37 cellular contexts compared by ENCODE assay signal in the genomic region with DNA sequence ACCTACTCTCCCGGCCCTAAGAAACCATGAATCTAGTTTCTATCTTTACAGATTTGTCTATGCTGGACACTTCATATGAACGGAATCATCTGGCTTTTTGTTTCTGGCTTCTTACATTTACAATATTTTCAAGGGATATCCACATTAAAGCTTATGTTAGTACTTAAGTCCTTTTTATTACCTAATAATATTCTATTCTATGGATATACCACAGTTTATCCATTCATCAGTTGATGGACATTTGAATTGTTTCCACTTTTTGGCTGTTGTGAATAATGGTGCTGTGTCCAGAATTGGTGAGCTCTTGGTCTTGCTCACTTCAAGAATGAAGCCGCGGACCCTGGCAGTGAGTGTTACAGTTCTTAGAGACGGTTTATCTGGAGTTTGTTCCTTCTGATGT.
"Had no signal": no experiment of that assay in that cellular context is flagged by ENCODE, and none has a peak within 500 bp of the region (broad histone marks: within the 10 kb centered on the region; RNA-seq: fewer than 3 reads in every experiment).

No MANE protein-coding gene starts in this region.

- H3K4me3 ChIP-seq: adrenal gland, ascending aorta, body of pancreas, breast epithelium, cardiac muscle cell had no signal

- H3K27ac ChIP-seq: adrenal gland, ascending aorta, body of pancreas, brain microvascular endothelial cell, breast epithelium, cardiac muscle cell had no signal

- H3K36me3 Mint-ChIP-seq: activated naive CD4-positive, alpha-beta T cell treated with anti-CD3 and anti-CD28 coated beads, Interleukin-2, amount 10 ng/mL, durations not matched to agents 7 days and 5 days; activated naive CD8-positive, alpha-beta T cell; activated naive CD8-positive, alpha-beta T cell treated with anti-CD3 and anti-CD28 coated beads, Interleukin-2, amount 10 ng/mL, durations not matched to agents 7 days and 5 days had no signal

- H3K36me3 ChIP-seq: adrenal gland, ascending aorta, breast epithelium, cardiac muscle cell had no signal

- H3K9me3 Mint-ChIP-seq: activated naive CD4-positive, alpha-beta T cell treated with anti-CD3 and anti-CD28 coated beads for 36 hours; activated naive CD4-positive, alpha-beta T cell treated with anti-CD3 and anti-CD28 coated beads, Interleukin-2, amount 50 U/mL, for 24 hours; activated naive CD4-positive, alpha-beta T cell treated with anti-CD3 and anti-CD28 coated beads, Interleukin-2, amount 50 U/mL, for 72 hours; activated naive CD8-positive, alpha-beta T cell treated with anti-CD3 and anti-CD28 coated beads for 36 hours; activated T-helper 1 cell treated with anti-CD3 and anti-CD28 coated beads, Interleukin-12 subunit alpha, Interleukin-12 subunit beta, Interleukin-2, Interleukin-4 antibody, amounts not matched to agents 30 ng/mL and 10 ng/mL and 1 ng/mL, durations not matched to agents 14 hours and 24 hours and 36 hours; activated T-helper 2 cell treated with anti-CD3 and anti-CD28 coated beads, Interferon-gamma antibody, Interleukin-2, Interleukin-4, amounts not matched to agents 10 μg/mL and 5 μg/mL and 100 μg/mL, durations not matched to agents 14 hours and 24 hours and 36 hours; central memory CD8-positive, alpha-beta T cell had no signal

- H3K27me3 ChIP-seq: adrenal gland, ascending aorta, body of pancreas, brain microvascular endothelial cell, breast epithelium, cardiac muscle cell had no signal

- H3K27me3 Mint-ChIP-seq: activated naive CD4-positive, alpha-beta T cell treated with anti-CD3 and anti-CD28 coated beads, Interleukin-2, amount 50 U/mL, for 24 hours; activated naive CD8-positive, alpha-beta T cell; activated naive CD8-positive, alpha-beta T cell treated with anti-CD3 and anti-CD28 coated beads for 36 hours; activated naive CD8-positive, alpha-beta T cell treated with anti-CD3 and anti-CD28 coated beads, Interleukin-2, amount 50 U/mL, for 24 hours; activated T-cell treated with anti-CD3 and anti-CD28 coated beads, Interleukin-2, amount 50 U/mL, for 24 hours; central memory CD8-positive, alpha-beta T cell had no signal

- H3K4me3 Mint-ChIP-seq: activated naive CD4-positive, alpha-beta T cell treated with anti-CD3 and anti-CD28 coated beads for 36 hours; activated naive CD4-positive, alpha-beta T cell treated with anti-CD3 and anti-CD28 coated beads, Interleukin-2, amount 10 ng/mL, durations not matched to agents 7 days and 5 days; activated naive CD4-positive, alpha-beta T cell treated with anti-CD3 and anti-CD28 coated beads, Interleukin-2, amount 50 U/mL, for 24 hours; activated naive CD8-positive, alpha-beta T cell; activated naive CD8-positive, alpha-beta T cell treated with anti-CD3 and anti-CD28 coated beads for 36 hours; activated naive CD8-positive, alpha-beta T cell treated with anti-CD3 and anti-CD28 coated beads, Interleukin-2, amount 10 ng/mL, durations not matched to agents 7 days and 5 days; activated naive CD8-positive, alpha-beta T cell treated with anti-CD3 and anti-CD28 coated beads, Interleukin-2, amount 50 U/mL, for 24 hours; activated T-cell treated with anti-CD3 and anti-CD28 coated beads, Interleukin-2, amount 50 U/mL, for 24 hours; activated T-cell treated with anti-CD3 and anti-CD28 coated beads, Interleukin-2, amount 50 U/mL, for 4 hours; activated T-cell treated with anti-CD3 and anti-CD28 coated beads, Interleukin-2, amount 50 U/mL, for 72 hours; activated T-helper 1 cell treated with anti-CD3 and anti-CD28 coated beads, Interleukin-12 subunit alpha, Interleukin-12 subunit beta, Interleukin-2, Interleukin-4 antibody, amounts not matched to agents 30 ng/mL and 10 ng/mL and 1 ng/mL, durations not matched to agents 14 hours and 24 hours and 36 hours; brain; central memory CD8-positive, alpha-beta T cell had no signal

- H3K4me1 ChIP-seq: ascending aorta, body of pancreas, breast epithelium had no signal

- ATAC-seq: activated naive CD4-positive, alpha-beta T cell treated with anti-CD3 and anti-CD28 coated beads, Interleukin-2, amount 50 U/mL, for 72 hours; activated naive CD8-positive, alpha-beta T cell treated with anti-CD3 and anti-CD28 coated beads, Interleukin-2, amount 50 U/mL, for 24 hours; activated T-cell treated with anti-CD3 and anti-CD28 coated beads, Interleukin-2, amount 50 U/mL, for 4 hours; activated T-cell treated with anti-CD3 and anti-CD28 coated beads, Interleukin-2, amount 50 U/mL, for 72 hours; body of pancreas had no signal

- H3K27ac Mint-ChIP-seq: activated naive CD4-positive, alpha-beta T cell treated with anti-CD3 and anti-CD28 coated beads for 36 hours; activated naive CD4-positive, alpha-beta T cell treated with anti-CD3 and anti-CD28 coated beads, Interleukin-2, amount 10 ng/mL, durations not matched to agents 7 days and 5 days; activated naive CD4-positive, alpha-beta T cell treated with anti-CD3 and anti-CD28 coated beads, Interleukin-2, amount 50 U/mL, for 24 hours; activated naive CD4-positive, alpha-beta T cell treated with anti-CD3 and anti-CD28 coated beads, Interleukin-2, amount 50 U/mL, for 72 hours; activated naive CD8-positive, alpha-beta T cell; activated naive CD8-positive, alpha-beta T cell treated with anti-CD3 and anti-CD28 coated beads for 36 hours; activated naive CD8-positive, alpha-beta T cell treated with anti-CD3 and anti-CD28 coated beads, Interleukin-2, amount 10 ng/mL, durations not matched to agents 7 days and 5 days; activated naive CD8-positive, alpha-beta T cell treated with anti-CD3 and anti-CD28 coated beads, Interleukin-2, amount 50 U/mL, for 24 hours; activated T-cell treated with anti-CD3 and anti-CD28 coated beads, Interleukin-2, amount 50 U/mL, for 24 hours; activated T-cell treated with anti-CD3 and anti-CD28 coated beads, Interleukin-2, amount 50 U/mL, for 72 hours; activated T-helper 1 cell treated with anti-CD3 and anti-CD28 coated beads, Interleukin-12 subunit alpha, Interleukin-12 subunit beta, Interleukin-2, Interleukin-4 antibody, amounts not matched to agents 30 ng/mL and 10 ng/mL and 1 ng/mL, durations not matched to agents 14 hours and 24 hours and 36 hours; activated T-helper 2 cell treated with anti-CD3 and anti-CD28 coated beads, Interferon-gamma antibody, Interleukin-2, Interleukin-4, amounts not matched to agents 10 μg/mL and 5 μg/mL and 100 μg/mL, durations not matched to agents 14 hours and 24 hours and 36 hours; brain had no signal

- H3K9me3 ChIP-seq: adrenal gland, ascending aorta, body of pancreas, breast epithelium had no signal

- H3K4me1 Mint-ChIP-seq: activated naive CD4-positive, alpha-beta T cell treated with anti-CD3 and anti-CD28 coated beads, Interleukin-2, amount 10 ng/mL, durations not matched to agents 7 days and 5 days; activated naive CD4-positive, alpha-beta T cell treated with anti-CD3 and anti-CD28 coated beads, Interleukin-2, amount 50 U/mL, for 24 hours; activated naive CD8-positive, alpha-beta T cell treated with anti-CD3 and anti-CD28 coated beads for 36 hours; activated naive CD8-positive, alpha-beta T cell treated with anti-CD3 and anti-CD28 coated beads, Interleukin-2, amount 10 ng/mL, durations not matched to agents 7 days and 5 days; activated naive CD8-positive, alpha-beta T cell treated with anti-CD3 and anti-CD28 coated beads, Interleukin-2, amount 50 U/mL, for 24 hours had no signal

- DNase-seq: activated effector memory CD4-positive, alpha-beta T cell treated with anti-CD3 and anti-CD28 coated beads, Interleukin-2, amount 50 U/mL, for 16 hours; activated effector memory CD4-positive, alpha-beta T cell treated with Interleukin-2 at 50 U/mL for 16 hours; activated gamma-delta T cell; activated gamma-delta T cell treated with Interleukin-2 at 50 U/mL for 16 hours; activated naive CD4-positive, alpha-beta T cell; activated naive CD4-positive, alpha-beta T cell treated with anti-CD3 and anti-CD28 coated beads for 36 hours; activated naive CD4-positive, alpha-beta T cell treated with anti-CD3 and anti-CD28 coated beads, Interleukin-2, amount 10 ng/mL, durations not matched to agents 7 days and 5 days; activated naive CD4-positive, alpha-beta T cell treated with anti-CD3 and anti-CD28 coated beads, Interleukin-2, amount 50 U/mL, for 16 hours; activated naive CD4-positive, alpha-beta T cell treated with Interleukin-2 at 50 U/mL for 16 hours; activated naive CD8-positive, alpha-beta T cell treated with anti-CD3 and anti-CD28 coated beads for 36 hours; activated naive CD8-positive, alpha-beta T cell treated with anti-CD3 and anti-CD28 coated beads, Interleukin-2, amount 10 ng/mL, durations not matched to agents 7 days and 5 days; activated naive CD8-positive, alpha-beta T cell treated with anti-CD3 and anti-CD28 coated beads, Interleukin-2, amount 50 U/mL, for 24 hours; activated T-cell treated with anti-CD3 and anti-CD28 coated beads, Interleukin-2, amount 50 U/mL, for 1 hour; activated T-cell treated with anti-CD3 and anti-CD28 coated beads, Interleukin-2, amount 50 U/mL, for 24 hours; activated T-cell treated with anti-CD3 and anti-CD28 coated beads, Interleukin-2, amount 50 U/mL, for 4 hours; activated T-cell treated with anti-CD3 and anti-CD28 coated beads, Interleukin-2, amount 50 U/mL, for 48 hours; activated T-cell treated with anti-CD3 and anti-CD28 coated beads, Interleukin-2, amount 50 U/mL, for 72 hours; adrenal gland; amniotic stem cell; amygdala; anterior cingulate cortex; aorta; body of pancreas; brain microvascular endothelial cell; caudate nucleus; central memory CD4-positive, alpha-beta T cell; cerebellar nuclear complex had no signal
